ENCODE assay signal across 8 cellular contexts in genomic region chr7:27235387-27236052, GRCh38. TPM values are rescaled to one million over a fixed set of nuclear protein-coding genes. Genes with fewer than 3 reads are reported as not detected.
DNase-seq lines count a peak whose midpoint lies in the region; ATAC-seq and TF ChIP-seq lines count a peak whose summit lies in the region.

No MANE protein-coding gene starts in this region.

- WGBS in esophagus, 2 donors, result 2% methylated on average over 54 of the region's 54 CpGs

- no peaks in the 10 kb centered on the region for H3K9me2 ChIP-seq in PC-3 (replicated peaks; ENCODE audit: low read length)

- H2AFZ ChIP-seq in PC-3 (ENCODE audit: low read length), result peak overlapping the region; percentile 89

- intact Hi-C loops in PC-3 (cut with micrococcal nuclease), result loop anchor here (1.0 to 5.0 kb wide), 4 partner anchors 40 to 370 kb away; no protein-coding TSS in a partner anchor

- H3K9me3 ChIP-seq in PC-3 (ENCODE audit: low read length), result no peaks in the 10 kb centered on the region
- H3K9me3 ChIP-seq in esophagus (ENCODE audit: control insufficient read depth in 2 of 2, insufficient read depth in 1 of 2, low read depth in 1 of 2, low read length in 1 of 2), result no peaks in the 10 kb centered on the region

- peaks cover 6 to 19% (median 13%) of the 10 kb centered on the region in 4 donors for H3K4me1 Mint-ChIP-seq in naive thymus-derived CD8-positive, alpha-beta T cell

- H3K9ac ChIP-seq in PC-3 (ENCODE audit: low read length), result peak overlapping the region; percentile 59

- CTCF ChIA-PET in PC-3 (lab: Charles Lee), result no interaction called here

- no peaks in the 10 kb centered on the region for H3K36me3 Mint-ChIP-seq in naive thymus-derived CD8-positive, alpha-beta T cell

- H3F3A ChIP-seq in PC-3 (ENCODE audit: low read length, unreplicated experiment), result no peaks in the 10 kb centered on the region

- DNase-seq in Ammon's horn (ENCODE audit: low spot score) (peak; percentile 25), H4 (ENCODE audit: low spot score) (peak; percentile 47), PC-3 (peak; percentile 62), GM20000 (ENCODE audit: low spot score) (no peak)
- no peak for DNase-seq in naive thymus-derived CD8-positive, alpha-beta T cell

- TF ChIP-seq CTCF in PC-3 (conservative IDR thresholded peaks at IDR 0.05; ENCODE audit: low read depth, low read length) (peak; percentile 75), GM20000 (IDR thresholded peaks at IDR 0.05; ENCODE audit: extremely low read depth, missing control alignments) (no peak)

- H3K27ac ChIP-seq in PC-3 (ENCODE audit: low read length) (no peak overlapping the region), esophagus (ENCODE audit: low read depth in 2 of 2, low read length in 1 of 2) (no peak overlapping the region)

- H3K4me3 Mint-ChIP-seq in naive thymus-derived CD8-positive, alpha-beta T cell, result peak overlapping the region in 7 of 10 donors; percentile 7 to 55 (median 41)

- H4K20me1 ChIP-seq in PC-3 (ENCODE audit: low read length), result no peaks in the 10 kb centered on the region

- H3K4me2 ChIP-seq in PC-3 (ENCODE audit: low read length), result peak overlapping the region; percentile 89

- H3K27ac Mint-ChIP-seq in naive thymus-derived CD8-positive, alpha-beta T cell, result peak overlapping the region in 1 of 10 donors; percentile 24

- peak; percentile 76 for ATAC-seq in PC-3
- peak in 1 of 2 donors; percentile 35 for ATAC-seq in naive thymus-derived CD8-positive, alpha-beta T cell
- ATAC-seq in HG03135 (IDR thresholded peaks at IDR 0.05; ENCODE audit: unreplicated experiment), result no peak
- ATAC-seq in GM21447 (IDR thresholded peaks at IDR 0.05; ENCODE audit: unreplicated experiment), result no peak

- BruUV-seq in PC-3 (replicated peaks; lab: Mats Ljungman, UMichigan), result TSS peak; percentile 32

- H3K4me3 ChIP-seq in PC-3 (ENCODE audit: low read length) (peak overlapping the region; percentile 72), esophagus (ENCODE audit: low read depth in 1 of 2, low read length in 2 of 2) (peak overlapping the region; percentile 19 to 23)

- H3K27me3 Mint-ChIP-seq in naive thymus-derived CD8-positive, alpha-beta T cell, result peaks cover 42 to 74% (median 62%) of the 10 kb centered on the region in 5 donors

- H3K27me3 ChIP-seq in PC-3 (ENCODE audit: low read length) (no peaks in the 10 kb centered on the region), esophagus (ENCODE audit: control insufficient read depth in 1 of 2, insufficient read depth in 2 of 2, low read length in 2 of 2) (peaks cover 0 to 23% of the 10 kb centered on the region in 2 donors)

- POLR2A ChIA-PET in PC-3 (lab: Charles Lee; ENCODE audit: unreplicated experiment), result no interaction called here
- POLR2A ChIA-PET in naive thymus-derived CD8-positive, alpha-beta T cell (lab: Charles Lee), result no interaction called here

- no peaks in the 10 kb centered on the region for H3K36me3 ChIP-seq in PC-3 (ENCODE audit: low read depth, low read length)
- H3K36me3 ChIP-seq in esophagus (ENCODE audit: control insufficient read depth in 2 of 2, insufficient read depth in 2 of 2, low read length in 1 of 2), result no peaks in the 10 kb centered on the region

- H3K9me3 Mint-ChIP-seq in naive thymus-derived CD8-positive, alpha-beta T cell, result no peaks in the 10 kb centered on the region

- peaks cover 9% of the 10 kb centered on the region; the same call in 1 of the 2 replicates for H3K4me1 ChIP-seq in PC-3 (ENCODE audit: insufficient read depth, low read length)
- peaks cover 4 to 8% of the 10 kb centered on the region in 2 donors for H3K4me1 ChIP-seq in esophagus (ENCODE audit: control insufficient read depth in 2 of 2, insufficient read depth in 2 of 2, low read length in 1 of 2)

- no peaks in the 10 kb centered on the region for H3K79me2 ChIP-seq in PC-3 (ENCODE audit: low read length)

RNA-seq across cellular contexts. Expression of gene EVX1, which starts 7.1 kb away (rescaled TPM):
- total RNA-seq in H4 (2014; rRNA removed; shearing (Covaris generic)), result not detected in 2 replicates
- 0.33 and 0.35 TPM in 2 replicates for total RNA-seq in PC-3 (2014; rRNA removed)
- polyA plus RNA-seq in esophagus, result not detected
- not detected for total RNA-seq in naive thymus-derived CD8-positive, alpha-beta T cell
- polyA plus RNA-seq in naive thymus-derived CD8-positive, alpha-beta T cell, result not detected

RNA-seq across cellular contexts. Expression of gene HOXA13, which starts 35.6 kb away (rescaled TPM):
- total RNA-seq in H4 (2014; rRNA removed; shearing (Covaris generic)), result 5.9 and 7.4 TPM in 2 replicates
- 12.1 and 14.9 TPM in 2 replicates for total RNA-seq in PC-3 (2014; rRNA removed)
- polyA plus RNA-seq in esophagus, result not detected
- total RNA-seq in naive thymus-derived CD8-positive, alpha-beta T cell, result not detected
- polyA plus RNA-seq in naive thymus-derived CD8-positive, alpha-beta T cell, result not detected

RNA-seq across cellular contexts. Expression of gene HOXA11, which starts 50.5 kb away (rescaled TPM):
- total RNA-seq in H4 (2014; rRNA removed; shearing (Covaris generic)), result 0.27 and 0.52 TPM in 2 replicates
- 26.6 and 31.4 TPM in 2 replicates for total RNA-seq in PC-3 (2014; rRNA removed)
- not detected for polyA plus RNA-seq in esophagus
- total RNA-seq in naive thymus-derived CD8-positive, alpha-beta T cell, result not detected
- not detected for polyA plus RNA-seq in naive thymus-derived CD8-positive, alpha-beta T cell

Comparison
In these comparisons a context has a peak if more than half of its experiments do, and no peak if none do; other contexts are left out.
1. DNase-seq: peak in Ammon's horn (single experiment), H4 (single experiment) and PC-3 (single experiment); none in naive thymus-derived CD8-positive, alpha-beta T cell (0 of 10) and GM20000 (single experiment).
2. RNA of gene HOXA11, which starts 50.5 kb away (total RNA-seq): 26.6 to 31.4 TPM in PC-3; 0.27 to 0.52 TPM in H4 and not detected in naive thymus-derived CD8-positive, alpha-beta T cell; every median in the first group is over 10 times any median in the second.